8 cellular contexts compared by ENCODE assay signal in the genomic region with DNA sequence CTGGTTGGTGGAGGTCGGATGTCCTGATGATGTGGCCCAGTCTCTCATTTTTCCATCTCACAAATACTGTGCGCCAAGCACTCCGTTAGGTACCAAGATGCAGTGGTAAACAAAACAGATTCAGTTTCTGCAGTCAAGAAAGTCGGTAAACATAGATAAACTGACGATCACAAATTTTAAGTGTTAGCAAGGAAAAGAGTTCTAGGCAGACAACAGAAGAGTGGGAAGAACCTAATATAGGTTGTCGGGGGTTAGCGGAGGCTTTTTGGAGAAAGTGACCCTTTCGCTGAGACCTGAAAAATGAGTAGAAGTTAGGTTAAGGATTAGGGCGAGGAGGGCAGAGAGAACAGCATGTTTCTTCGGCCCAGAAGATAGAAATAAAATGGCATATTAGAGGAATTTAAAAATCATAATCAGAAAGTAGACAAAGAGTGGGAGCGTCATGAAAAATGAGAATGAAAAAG. TPM values are rescaled to one million over a fixed set of nuclear protein-coding genes. Genes with fewer than 3 reads are reported as not detected.
A peak's percentile ranks its signal among the peaks of the same experiment; 100 is the strongest.
DNase-seq lines count a peak whose midpoint lies in the region; ATAC-seq and TF ChIP-seq lines count a peak whose summit lies in the region.

No MANE protein-coding gene starts in this region.

- peak overlapping the region; percentile 90 to 99 (median 94) for H3K4me3 Mint-ChIP-seq in naive thymus-derived CD8-positive, alpha-beta T cell

- H3K27ac ChIP-seq in KOPT-K1 (ENCODE audit: low read depth, low read length, poor library complexity, severe bottlenecking) (peak overlapping the region; percentile 80), coronary artery (peak overlapping the region; percentile 44 to 85)

- peak overlapping the region; percentile 100 for H3K4me3 ChIP-seq in AG10803 (ENCODE audit: low read length)
- H3K4me3 ChIP-seq in coronary artery = peak overlapping the region; percentile 96

- H3K36me3 Mint-ChIP-seq in naive thymus-derived CD8-positive, alpha-beta T cell = peaks cover 0 to 18% (median 8%) of the 10 kb centered on the region in 3 donors

- H3K36me3 ChIP-seq in KOPT-K1 (ENCODE audit: insufficient read depth, low read length) = peaks cover 30% of the 10 kb centered on the region

- no peaks in the 10 kb centered on the region for H3K27me3 Mint-ChIP-seq in naive thymus-derived CD8-positive, alpha-beta T cell

- ATAC-seq in naive thymus-derived CD8-positive, alpha-beta T cell = no peak
- no peak for ATAC-seq in HG02852 (IDR thresholded peaks at IDR 0.05; ENCODE audit: unreplicated experiment)
- ATAC-seq in GM18858 (IDR thresholded peaks at IDR 0.05; ENCODE audit: unreplicated experiment) = no peak
- no peak for ATAC-seq in GM18519 (IDR thresholded peaks at IDR 0.05; ENCODE audit: low FRiP score, unreplicated experiment)

- POLR2A ChIA-PET in naive thymus-derived CD8-positive, alpha-beta T cell (lab: Charles Lee) = interaction anchor here (0.5 to 3.0 kb wide), 9 partner anchors 12 to 118 kb away, joined by 3 to 23 read pairs (median 3); a partner anchor contains a TSS

- peaks cover 27 to 81% (median 67%) of the 10 kb centered on the region in 4 donors for H3K4me1 Mint-ChIP-seq in naive thymus-derived CD8-positive, alpha-beta T cell

- peak overlapping the region; percentile 89 to 100 (median 96) for H3K27ac Mint-ChIP-seq in naive thymus-derived CD8-positive, alpha-beta T cell

- H3K9me3 Mint-ChIP-seq in naive thymus-derived CD8-positive, alpha-beta T cell = no peaks in the 10 kb centered on the region

- no peak for DNase-seq in AG10803 (ENCODE audit: low read depth)
- no peak for DNase-seq in coronary artery (ENCODE audit: low spot score)
- DNase-seq in naive thymus-derived CD8-positive, alpha-beta T cell = no peak
- DNase-seq in effector CD8-positive, alpha-beta T cell (lab: John Stamatoyannopoulos, UW) = no peak

- no peak for TF ChIP-seq CTCF in AG10803 (conservative IDR thresholded peaks at IDR 0.05; ENCODE audit: low read length)
- TF ChIP-seq CTCF in coronary artery (IDR thresholded peaks at IDR 0.05) = no peak

- no peaks in the 10 kb centered on the region for H3K9me3 ChIP-seq in KOPT-K1 (ENCODE audit: insufficient read depth, low read length, poor library complexity, severe bottlenecking)

RNA-seq across cellular contexts. Expression of a gene that starts 0.5 kb away (rescaled TPM):
- 10 to 100 TPM; 30.9 to 31.4 TPM for total RNA-seq in naive thymus-derived CD8-positive, alpha-beta T cell
- 10 to 100 TPM; 33.8 to 37.7 (median 36.7) TPM for polyA plus RNA-seq in naive thymus-derived CD8-positive, alpha-beta T cell

RNA-seq across cellular contexts. Expression of a gene that starts 0.7 kb away (rescaled TPM):
- 10 to 100 TPM; 37.8 to 40.6 TPM for total RNA-seq in naive thymus-derived CD8-positive, alpha-beta T cell
- 10 to 100 TPM; 17.3 to 29.1 (median 27.1) TPM for polyA plus RNA-seq in naive thymus-derived CD8-positive, alpha-beta T cell
